Comparison of ENCODE assay signal across 31 cellular contexts in the genomic region with DNA sequence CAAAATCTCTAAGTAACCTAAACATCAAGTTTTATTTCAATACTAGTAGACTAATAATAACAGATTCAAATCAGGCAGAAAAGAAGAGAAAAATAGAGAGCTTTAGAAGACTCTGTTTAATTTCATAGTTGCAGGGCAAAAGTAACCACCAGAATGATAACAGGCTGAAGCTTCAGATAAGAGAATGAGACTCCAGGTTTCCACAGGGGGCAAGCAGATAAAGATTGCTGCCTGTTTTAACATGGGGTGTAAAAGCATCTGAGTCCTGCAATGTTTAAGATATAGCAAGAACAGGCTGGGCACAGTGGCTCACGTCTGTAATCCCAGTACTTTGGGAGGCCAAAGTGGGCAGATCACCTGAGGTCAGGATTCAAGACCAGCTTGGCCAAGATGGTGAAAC.
"Had no signal": no experiment of that assay in that cellular context is flagged by ENCODE, and none has a peak within 500 bp of the region (broad histone marks: within the 10 kb centered on the region; RNA-seq: fewer than 3 reads in every experiment).

No MANE protein-coding gene starts in this region.

- H3K27me3 ChIP-seq: body of pancreas, breast epithelium had no signal

- H2AFZ ChIP-seq: PC-9 had no signal

- H3K4me2 ChIP-seq: PC-9 had no signal

- DNase-seq: activated B cell treated with CpG ODN at 0.5 μM for 24 hours; activated CD4-positive, alpha-beta memory T cell treated with anti-CD3 and anti-CD28 coated beads for 36 hours; activated CD4-positive, alpha-beta T cell treated with anti-CD3 and anti-CD28 coated beads for 4 hours; activated CD4-positive, alpha-beta T cell treated with anti-CD3 and anti-CD28 coated beads, Interleukin-2, amount 50 U/mL, for 1 hour; activated CD4-positive, CD25-positive, alpha-beta regulatory T cell treated with anti-CD3 and anti-CD28 coated beads, Interleukin-2, amount 50 U/mL, for 72 hours; activated CD8-positive, alpha-beta memory T cell treated with anti-CD3 and anti-CD28 coated beads, Interleukin-2, amount 50 U/mL, for 48 hours; activated gamma-delta T cell; activated naive CD4-positive, alpha-beta T cell treated with Interleukin-2 at 50 U/mL for 16 hours; activated naive CD8-positive, alpha-beta T cell treated with anti-CD3 and anti-CD28 coated beads, Interleukin-2, amount 10 ng/mL, durations not matched to agents 7 days and 5 days; activated T-cell treated with anti-CD3 and anti-CD28 coated beads, Interleukin-2, amount 50 U/mL, for 1 hour; body of pancreas; Kasumi-1; KBM-7; MM.1S; MV-4-11; NCI-H1092; NCI-H1436 treated with DMSO at 0.1 percent for 48 hours; NCI-H1694 treated with DMSO at 0.1 percent for 48 hours; NCI-H2029; NCI-H345; NCI-H524 treated with DMSO at 0.1 percent for 48 hours; NK-92 treated with Interleukin-12 subunit alpha and Interleukin-12 subunit beta, amount 100 ng/mL, for 24 hours; PC-9; SW 1271; T-helper 1 cell; T-helper 2 cell; T-helper 9 cell had no signal

- H3K36me3 ChIP-seq: breast epithelium had no signal

- H3K4me3 ChIP-seq: body of pancreas, breast epithelium, PC-9 had no signal

- H3K27ac ChIP-seq: body of pancreas, breast epithelium, PC-9, RWPE1, VCaP had no signal

- H3K4me1 ChIP-seq: body of pancreas, breast epithelium had no signal

- ATAC-seq: body of pancreas, Right ventricle myocardium inferior had no signal
